In genomic region chr1:244353572-244354091, GRCh38 we compare ENCODE assay signal across 8 cellular contexts.
DNase-seq lines count a peak whose midpoint lies in the region; ATAC-seq and TF ChIP-seq lines count a peak whose summit lies in the region.

No MANE protein-coding gene starts in this region.

- POLR2A ChIA-PET in activated CD8-positive, alpha-beta T cell treated with anti-CD3 and anti-CD28 coated beads for 36 hours (lab: Charles Lee) = interaction anchor here (0.6 kb wide), 1 partner anchor 33 kb away, joined by 3 read pairs; no protein-coding TSS in a partner anchor
- POLR2A ChIA-PET in activated CD8-positive, alpha-beta T cell treated with anti-CD3 and anti-CD28 coated beads, Interleukin-2, amount 10 ng/mL, durations not matched to agents 7 days and 5 days (lab: Charles Lee) = no interaction called here

- no peak for TF ChIP-seq CTCF in activated CD8-positive, alpha-beta T cell treated with anti-CD3 and anti-CD28 coated beads for 36 hours (IDR thresholded peaks at IDR 0.05)
- TF ChIP-seq CTCF in epithelial cell of proximal tubule (conservative IDR thresholded peaks at IDR 0.05; ENCODE audit: low read depth, low read length) (no peak), neural crest cell (conservative IDR thresholded peaks at IDR 0.05) (no peak)

- DNase-seq in activated CD8-positive, alpha-beta T cell treated with anti-CD3 and anti-CD28 coated beads for 36 hours = peak; percentile 11
- no peak for DNase-seq in activated CD8-positive, alpha-beta T cell treated with anti-CD3 and anti-CD28 coated beads, Interleukin-2, amount 10 ng/mL, durations not matched to agents 7 days and 5 days
- DNase-seq in RPMI7951 (ENCODE audit: low read depth) (peak; percentile 94), epithelial cell of proximal tubule (ENCODE audit: low read depth) (peak; percentile 97), neural crest cell (ENCODE audit: low read depth, low spot score) (no peak), NCI-H82 (lab: John Stamatoyannopoulos, UW) (no peak), germinal center (ENCODE audit: low spot score) (no peak)

- H3K4me1 Mint-ChIP-seq in activated CD8-positive, alpha-beta T cell treated with anti-CD3 and anti-CD28 coated beads for 36 hours (ENCODE audit: low read depth) = peaks cover 24% of the 10 kb centered on the region
- peaks cover 6% of the 10 kb centered on the region for H3K4me1 Mint-ChIP-seq in activated CD8-positive, alpha-beta T cell treated with anti-CD3 and anti-CD28 coated beads, Interleukin-2, amount 10 ng/mL, durations not matched to agents 7 days and 5 days (ENCODE audit: low read depth)
- peaks cover 51% of the 10 kb centered on the region for H3K4me1 Mint-ChIP-seq in neural crest cell

- H3K4me3 Mint-ChIP-seq in activated CD8-positive, alpha-beta T cell treated with anti-CD3 and anti-CD28 coated beads for 36 hours = no peak overlapping the region
- H3K4me3 Mint-ChIP-seq in activated CD8-positive, alpha-beta T cell treated with anti-CD3 and anti-CD28 coated beads, Interleukin-2, amount 10 ng/mL, durations not matched to agents 7 days and 5 days = no peak overlapping the region
- H3K4me3 Mint-ChIP-seq in neural crest cell = peak overlapping the region; percentile 54

- no peaks in the 10 kb centered on the region for H3K9me3 Mint-ChIP-seq in activated CD8-positive, alpha-beta T cell treated with anti-CD3 and anti-CD28 coated beads for 36 hours
- no peaks in the 10 kb centered on the region for H3K9me3 Mint-ChIP-seq in activated CD8-positive, alpha-beta T cell treated with anti-CD3 and anti-CD28 coated beads, Interleukin-2, amount 10 ng/mL, durations not matched to agents 7 days and 5 days (ENCODE audit: insufficient read depth)
- H3K9me3 Mint-ChIP-seq in neural crest cell = peaks cover 4% of the 10 kb centered on the region

- H3K27ac Mint-ChIP-seq in activated CD8-positive, alpha-beta T cell treated with anti-CD3 and anti-CD28 coated beads for 36 hours = no peak overlapping the region
- no peak overlapping the region for H3K27ac Mint-ChIP-seq in activated CD8-positive, alpha-beta T cell treated with anti-CD3 and anti-CD28 coated beads, Interleukin-2, amount 10 ng/mL, durations not matched to agents 7 days and 5 days
- peak overlapping the region; percentile 95 for H3K27ac Mint-ChIP-seq in neural crest cell (ENCODE audit: unreplicated experiment)

- peaks cover 5% of the 10 kb centered on the region for H3K27me3 Mint-ChIP-seq in activated CD8-positive, alpha-beta T cell treated with anti-CD3 and anti-CD28 coated beads for 36 hours
- H3K27me3 Mint-ChIP-seq in activated CD8-positive, alpha-beta T cell treated with anti-CD3 and anti-CD28 coated beads, Interleukin-2, amount 10 ng/mL, durations not matched to agents 7 days and 5 days (ENCODE audit: low read depth) = peaks cover 8% of the 10 kb centered on the region
- no peaks in the 10 kb centered on the region for H3K27me3 Mint-ChIP-seq in neural crest cell (ENCODE audit: low read depth)

- H3K4me3 ChIP-seq in epithelial cell of proximal tubule (ENCODE audit: low read depth, low read length) = no peak overlapping the region

- no peak for ATAC-seq in activated CD8-positive, alpha-beta T cell treated with anti-CD3 and anti-CD28 coated beads for 36 hours
- no peak for ATAC-seq in activated CD8-positive, alpha-beta T cell treated with anti-CD3 and anti-CD28 coated beads, Interleukin-2, amount 10 ng/mL, durations not matched to agents 7 days and 5 days
- peak; percentile 65 for ATAC-seq in HG02981 (IDR thresholded peaks at IDR 0.05; ENCODE audit: unreplicated experiment)

- H3K36me3 Mint-ChIP-seq in activated CD8-positive, alpha-beta T cell treated with anti-CD3 and anti-CD28 coated beads for 36 hours (ENCODE audit: low read depth) = no peaks in the 10 kb centered on the region
- no peaks in the 10 kb centered on the region for H3K36me3 Mint-ChIP-seq in activated CD8-positive, alpha-beta T cell treated with anti-CD3 and anti-CD28 coated beads, Interleukin-2, amount 10 ng/mL, durations not matched to agents 7 days and 5 days (ENCODE audit: low read depth)
- H3K36me3 Mint-ChIP-seq in neural crest cell (ENCODE audit: low read depth) = peaks cover 5% of the 10 kb centered on the region

- intact Hi-C loops in activated CD8-positive, alpha-beta T cell treated with anti-CD3 and anti-CD28 coated beads for 36 hours (cut with micrococcal nuclease) = no loop called here

- CTCF ChIA-PET in activated CD8-positive, alpha-beta T cell treated with anti-CD3 and anti-CD28 coated beads for 36 hours (lab: Charles Lee) = no interaction called here
- CTCF ChIA-PET in activated CD8-positive, alpha-beta T cell treated with anti-CD3 and anti-CD28 coated beads, Interleukin-2, amount 10 ng/mL, durations not matched to agents 7 days and 5 days (lab: Charles Lee) = no interaction called here

Comparison
In these comparisons a context has a peak if more than half of its experiments do, and no peak if none do; other contexts are left out.
1. DNase-seq: peak in activated CD8-positive, alpha-beta T cell treated with anti-CD3 and anti-CD28 coated beads for 36 hours (single experiment), RPMI7951 (single experiment) and epithelial cell of proximal tubule (single experiment); none in activated CD8-positive, alpha-beta T cell treated with anti-CD3 and anti-CD28 coated beads, Interleukin-2, amount 10 ng/mL, durations not matched to agents 7 days and 5 days (single experiment), neural crest cell (single experiment), NCI-H82 (single experiment) and germinal center (single experiment).